In genomic region chr19:7228935-7229541, GRCh38 we compare ENCODE assay signal across 2 cellular contexts.
A peak's percentile ranks its signal among the peaks of the same experiment; 100 is the strongest.
TF ChIP-seq lines count a peak whose summit lies in the region.

No MANE protein-coding gene starts in this region.

TF ChIP-seq in HepG2, 621 proteins besides CTCF, POLR2A, EP300 and RAD21 (continued from another document and continues in another):
- TF ChIP-seq NR0B2 (CRISPR knock-in tag; IDR thresholded peaks at IDR 0.05) (no peak), ZBTB34 (CRISPR knock-in tag; IDR thresholded peaks at IDR 0.05) (no peak), ZSCAN9 (CRISPR knock-in tag; IDR thresholded peaks at IDR 0.05; ENCODE audit: borderline replicate concordance) (no peak), RBM22 (optimal IDR thresholded peaks at IDR 0.05; ENCODE audit: low read length) (no peak), SIN3A (IDR thresholded peaks at IDR 0.05; ENCODE audit: borderline replicate concordance, low read depth, low read length) (no peak), IRF9 (CRISPR knock-in tag; IDR thresholded peaks at IDR 0.05; ENCODE audit: borderline replicate concordance) (no peak), SIX4 (CRISPR knock-in tag; IDR thresholded peaks at IDR 0.05) (no peak), ZNF264 (CRISPR knock-in tag; IDR thresholded peaks at IDR 0.05) (no peak), ZNF710 (CRISPR knock-in tag; IDR thresholded peaks at IDR 0.05; ENCODE audit: borderline replicate concordance) (0 out of 2 replicates have a peak, but pooled peaks have one; percentile 30), ZNF350 (CRISPR knock-in tag; IDR thresholded peaks at IDR 0.05; ENCODE audit: borderline replicate concordance, low read depth) (no peak), ZNF138 (CRISPR knock-in tag; IDR thresholded peaks at IDR 0.05; ENCODE audit: low read depth) (no peak), TRIM22 (IDR thresholded peaks at IDR 0.05) (0 out of 2 replicates have a peak, but pooled peaks have one; percentile 17), NBN (conservative IDR thresholded peaks at IDR 0.05) (no peak), PHF20 (CRISPR knock-in tag; IDR thresholded peaks at IDR 0.05) (no peak), SOX13 (IDR thresholded peaks at IDR 0.05) (no peak), SOX13 (CRISPR knock-in tag; conservative IDR thresholded peaks at IDR 0.05 in 1 of 2, IDR thresholded peaks at IDR 0.05 in 1 of 2) (no peak), ONECUT2 (CRISPR knock-in tag; IDR thresholded peaks at IDR 0.05) (no peak), ZNF841 (CRISPR knock-in tag; IDR thresholded peaks at IDR 0.05; ENCODE audit: borderline replicate concordance) (no peak), MTERF4 (CRISPR knock-in tag; IDR thresholded peaks at IDR 0.05) (no peak), ZEB1 (IDR thresholded peaks at IDR 0.05; ENCODE audit: insufficient replicate concordance, low read depth) (no peak), FOXP1 (IDR thresholded peaks at IDR 0.05) (peak; percentile 25; the same call in 1 of the 2 replicates), FOXP1 (CRISPR knock-in tag; IDR thresholded peaks at IDR 0.05) (no peak), PBX2 (CRISPR knock-in tag; IDR thresholded peaks at IDR 0.05) (no peak), ZNF557 (CRISPR knock-in tag; IDR thresholded peaks at IDR 0.05) (no peak), HMGA1 (CRISPR knock-in tag; conservative IDR thresholded peaks at IDR 0.05) (no peak), IKZF1 (IDR thresholded peaks at IDR 0.05) (peak; percentile 86; the same call in 1 of the 2 replicates)

TF ChIP-seq in H1, 55 proteins besides CTCF, POLR2A, EP300 and RAD21 (continued from another document):
- TF ChIP-seq CEBPB (IDR thresholded peaks at IDR 0.05; ENCODE audit: low read depth, low read length), result no peak
